ENCODE assay signal across 13 cellular contexts in genomic region chr12:65539062-65539461, GRCh38.
DNase-seq lines count a peak whose midpoint lies in the region; ATAC-seq and TF ChIP-seq lines count a peak whose summit lies in the region.
"Had no signal": no experiment of that assay in that cellular context is flagged by ENCODE, and none has a peak within 500 bp of the region (broad histone marks: within the 10 kb centered on the region; RNA-seq: fewer than 3 reads in every experiment).

No MANE protein-coding gene starts in this region.

- H3K4me1 ChIP-seq in ACC112 (ENCODE audit: control insufficient read depth, insufficient read depth, low read length, unreplicated experiment) (peaks cover 27% of the 10 kb centered on the region), HCT116 (ENCODE audit: control insufficient read depth in 1 of 2, insufficient read depth in 2 of 2, low read length in 2 of 2) (peaks cover 43 to 48% of the 10 kb centered on the region in 2 experiments), upper lobe of right lung (peaks cover 3% of the 10 kb centered on the region)

- POLR2A ChIA-PET in HCT116 (lab: Charles Lee): no interaction called here

- no TSS peak for BruUV-seq in HCT116 (replicated peaks; lab: Mats Ljungman, UMichigan)

- TF ChIP-seq CTCF in HCT116 (IDR thresholded peaks at IDR 0.05 in 2 of 3, conservative IDR thresholded peaks at IDR 0.05 in 1 of 3; ENCODE audit: borderline replicate concordance in 1 of 3, insufficient read depth in 1 of 3, low read depth in 2 of 3, low read length in 2 of 3) (no peak), upper lobe of right lung (IDR thresholded peaks at IDR 0.05) (no peak)

- H3K27ac ChIP-seq in ACC112 (ENCODE audit: low read depth, low read length): peak overlapping the region; percentile 99; the same call in 1 of the 2 replicates
- H3K27ac ChIP-seq in HCT116 (ENCODE audit: low read depth, low read length): peak overlapping the region; percentile 99
- H3K27ac ChIP-seq in upper lobe of right lung: no peak overlapping the region

- H3K4me2 ChIP-seq in HCT116 (ENCODE audit: low read length): no peak overlapping the region

- H3K9me2 ChIP-seq in HCT116 (ENCODE audit: insufficient read depth): no peaks in the 10 kb centered on the region

- H3K79me2 ChIP-seq in ACC112 (ENCODE audit: control insufficient read depth, insufficient read depth, low read length, unreplicated experiment) (no peaks in the 10 kb centered on the region), HCT116 (ENCODE audit: insufficient read depth, low read length) (peaks cover 13% of the 10 kb centered on the region; the same call in 1 of the 2 replicates)

- DNase-seq in HCT116 (ENCODE audit: low read depth, low spot score): no peak
- peak; percentile 5 for DNase-seq in islet precursor cell
- DNase-seq in upper lobe of right lung: no peak
- no peak for DNase-seq in NCI-H345 (lab: John Stamatoyannopoulos, UW)
- DNase-seq: 8988T; C1 segment of cervical spinal cord; CD4-positive, alpha-beta T cell; DMS153; HCEC 1CT had no signal

- H3K9ac ChIP-seq in HCT116 (ENCODE audit: low read length): no peak overlapping the region

- H3K9me3 ChIP-seq in HCT116 (ENCODE audit: control insufficient read depth in 1 of 2, insufficient read depth in 1 of 2, low read depth in 1 of 2, low read length in 2 of 2) (peaks cover 8 to 19% of the 10 kb centered on the region in 2 experiments; a peak in 2 of 4 replicates), upper lobe of right lung (peaks cover 25% of the 10 kb centered on the region)

- intact Hi-C loops in HCT116 (cut with micrococcal nuclease): loop anchor here (10.0 kb wide), 1 partner anchor 156 kb away; no protein-coding TSS in a partner anchor
- intact Hi-C loops in upper lobe of right lung (cut with DNase I): no loop called here

- RAD21 ChIA-PET in HCT116 (lab: Charles Lee; ENCODE audit: low non-redundant PET in 1 of 2, low total read pairs in 2 of 2, uncharacterized antibody in 2 of 2, unreplicated experiment in 2 of 2): no interaction called here

- no peaks in the 10 kb centered on the region for H4K20me1 ChIP-seq in HCT116 (ENCODE audit: insufficient read depth)

- no peak overlapping the region for H3K4me3 ChIP-seq in ACC112 (ENCODE audit: low read depth, low read length)
- H3K4me3 ChIP-seq in HCT116 (replicated peaks in 1 of 2; ENCODE audit: low read depth in 1 of 2, low read length in 2 of 2): no peak overlapping the region
- H3K4me3 ChIP-seq in upper lobe of right lung: no peak overlapping the region

- H2AFZ ChIP-seq in ACC112 (ENCODE audit: low read length, unreplicated experiment): no peak overlapping the region
- H2AFZ ChIP-seq in HCT116 (ENCODE audit: low read depth, low read length, poor library complexity, severe bottlenecking): no peak overlapping the region

- TF ChIP-seq RAD21 in HCT116 (IDR thresholded peaks at IDR 0.05; ENCODE audit: low read depth): no peak

- CTCF ChIA-PET in HCT116 (lab: Charles Lee): no interaction called here

- no peaks in the 10 kb centered on the region for H3K27me3 ChIP-seq in ACC112 (ENCODE audit: insufficient read depth, low read length)
- no peaks in the 10 kb centered on the region for H3K27me3 ChIP-seq in HCT116 (ENCODE audit: insufficient read depth, low read length)
- no peaks in the 10 kb centered on the region for H3K27me3 ChIP-seq in upper lobe of right lung

- TF ChIP-seq POLR2A in HCT116 (IDR thresholded peaks at IDR 0.05; ENCODE audit: borderline replicate concordance, extremely low read depth, insufficient read depth, insufficient read length): no peak

- H3K36me3 ChIP-seq in ACC112 (ENCODE audit: insufficient read depth, low read length) (peaks cover 18% of the 10 kb centered on the region), HCT116 (ENCODE audit: control insufficient read depth in 1 of 2, insufficient read depth in 2 of 2, low read length in 2 of 2) (peaks cover 0 to 28% of the 10 kb centered on the region in 2 experiments; a peak in 2 of 4 replicates), upper lobe of right lung (no peaks in the 10 kb centered on the region)

- ATAC-seq in HCT116 (no peak), upper lobe of right lung (peak; percentile 76), HG02588 (IDR thresholded peaks at IDR 0.05; ENCODE audit: unreplicated experiment) (no peak), HG03469 (IDR thresholded peaks at IDR 0.05; ENCODE audit: unreplicated experiment) (no peak)
- ATAC-seq: HepG2 had no signal

TF ChIP-seq in HCT116, 20 proteins besides CTCF, POLR2A, EP300 and RAD21:
- TF ChIP-seq SIN3A (IDR thresholded peaks at IDR 0.05; ENCODE audit: low read depth) (no peak), EZH2phosphoT487 (IDR thresholded peaks at IDR 0.05; ENCODE audit: borderline replicate concordance) (no peak), ATF3 (IDR thresholded peaks at IDR 0.05) (no peak), ZFX (IDR thresholded peaks at IDR 0.05) (no peak), CBX3 (IDR thresholded peaks at IDR 0.05; ENCODE audit: low read depth) (no peak), TCF7L2 (IDR thresholded peaks at IDR 0.05; ENCODE audit: borderline replicate concordance, extremely low read depth, insufficient read depth, insufficient read length) (no peak), JUND (IDR thresholded peaks at IDR 0.05) (no peak), CEBPB (IDR thresholded peaks at IDR 0.05; ENCODE audit: low read depth) (no peak), EZH2 (IDR thresholded peaks at IDR 0.05) (no peak), MAX (IDR thresholded peaks at IDR 0.05) (no peak), EGR1 (IDR thresholded peaks at IDR 0.05; ENCODE audit: low read depth) (no peak), SP1 (IDR thresholded peaks at IDR 0.05; ENCODE audit: low read depth) (no peak), ELF1 (IDR thresholded peaks at IDR 0.05; ENCODE audit: borderline replicate concordance, low read depth) (no peak)
- TF ChIP-seq, protein P1, sequence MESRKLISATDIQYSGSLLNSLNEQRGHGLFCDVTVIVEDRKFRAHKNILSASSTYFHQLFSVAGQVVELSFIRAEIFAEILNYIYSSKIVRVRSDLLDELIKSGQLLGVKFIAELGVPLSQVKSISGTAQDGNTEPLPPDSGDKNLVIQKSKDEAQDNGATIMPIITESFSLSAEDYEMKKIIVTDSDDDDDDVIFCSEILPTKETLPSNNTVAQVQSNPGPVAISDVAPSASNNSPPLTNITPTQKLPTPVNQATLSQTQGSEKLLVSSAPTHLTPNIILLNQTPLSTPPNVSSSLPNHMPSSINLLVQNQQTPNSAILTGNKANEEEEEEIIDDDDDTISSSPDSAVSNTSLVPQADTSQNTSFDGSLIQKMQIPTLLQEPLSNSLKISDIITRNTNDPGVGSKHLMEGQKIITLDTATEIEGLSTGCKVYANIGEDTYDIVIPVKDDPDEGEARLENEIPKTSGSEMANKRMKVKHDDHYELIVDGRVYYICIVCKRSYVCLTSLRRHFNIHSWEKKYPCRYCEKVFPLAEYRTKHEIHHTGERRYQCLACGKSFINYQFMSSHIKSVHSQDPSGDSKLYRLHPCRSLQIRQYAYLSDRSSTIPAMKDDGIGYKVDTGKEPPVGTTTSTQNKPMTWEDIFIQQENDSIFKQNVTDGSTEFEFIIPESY (IDR thresholded peaks at IDR 0.05; ENCODE audit: extremely low read depth, insufficient replicate concordance, low read length): no peak
